In genomic region chr18:3248062-3248669, GRCh38 we compare ENCODE assay signal across 8 cellular contexts. TPM values are rescaled to one million over a fixed set of nuclear protein-coding genes. Genes with fewer than 3 reads are reported as not detected.
DNase-seq lines count a peak whose midpoint lies in the region; ATAC-seq, FAIRE-seq and TF ChIP-seq lines count a peak whose summit lies in the region.

No MANE protein-coding gene starts in this region.

- H3K4me3 ChIP-seq in bronchial epithelial cell (ENCODE audit: low read depth, low read length) (peak overlapping the region; percentile 89), lung (peak overlapping the region; percentile 93), upper lobe of right lung (peak overlapping the region; percentile 81)

- TF ChIP-seq CTCF in bronchial epithelial cell (IDR thresholded peaks at IDR 0.05; ENCODE audit: insufficient read depth, low read length, severe bottlenecking) = no peak
- TF ChIP-seq CTCF in lung (IDR thresholded peaks at IDR 0.05; ENCODE audit: control extremely low read depth, extremely low read depth) = no peak
- TF ChIP-seq CTCF in upper lobe of right lung (IDR thresholded peaks at IDR 0.05) = no peak

- ATAC-seq in lung (ENCODE audit: insufficient read depth, low FRiP score) (no peak), upper lobe of right lung (no peak), GM21367 (IDR thresholded peaks at IDR 0.05; ENCODE audit: unreplicated experiment) (no peak), HG03378 (IDR thresholded peaks at IDR 0.05; ENCODE audit: unreplicated experiment) (no peak)

- H3K27ac ChIP-seq in lung (ENCODE audit: low read depth in 1 of 2, low read length in 1 of 2) (peak overlapping the region; percentile 100), upper lobe of right lung (peak overlapping the region; percentile 97)

- 0 to 1% methylated on average over 22 of the region's 22 CpGs for WGBS in lung, 2 donors

- DNase-seq in NCI-H2171 (lab: John Stamatoyannopoulos, UW) = peak; percentile 27
- no peak for DNase-seq in NCI-H2171 treated with DMSO at 0.1 percent for 48 hours (lab: John Stamatoyannopoulos, UW)
- DNase-seq in NCI-H146 treated with DMSO at 0.1 percent for 48 hours (lab: John Stamatoyannopoulos, UW; ENCODE audit: unreplicated experiment) = peak; percentile 38
- no peak for DNase-seq in bronchial epithelial cell (ENCODE audit: low read depth)
- DNase-seq in lung (ENCODE audit: low spot score) = no peak
- DNase-seq in upper lobe of right lung = no peak

- H3K4me1 ChIP-seq in lung (ENCODE audit: control insufficient read depth in 2 of 2, insufficient read depth in 2 of 2, low read length in 2 of 2) (peaks cover 0 to 7% of the 10 kb centered on the region in 2 donors), upper lobe of right lung (peaks cover 47% of the 10 kb centered on the region)

- peaks cover 1% of the 10 kb centered on the region for H3K36me3 ChIP-seq in bronchial epithelial cell (ENCODE audit: control insufficient read depth, insufficient read depth, low read length)
- peaks cover 0 to 5% of the 10 kb centered on the region in 2 donors for H3K36me3 ChIP-seq in lung (ENCODE audit: control insufficient read depth in 2 of 2, insufficient read depth in 2 of 2, low read length in 2 of 2)
- peaks cover 19% of the 10 kb centered on the region for H3K36me3 ChIP-seq in upper lobe of right lung

- FAIRE-seq in bronchial epithelial cell (lab: Jason Lieb, UNC) = no peak

- H3K9me3 ChIP-seq in lung (ENCODE audit: control insufficient read depth in 2 of 2, insufficient read depth in 1 of 2, low read length in 1 of 2) (no peaks in the 10 kb centered on the region), upper lobe of right lung (no peaks in the 10 kb centered on the region)

- H3K27me3 ChIP-seq in bronchial epithelial cell (ENCODE audit: control insufficient read depth, insufficient read depth, low read length) (no peaks in the 10 kb centered on the region), lung (ENCODE audit: control insufficient read depth, insufficient read depth) (no peaks in the 10 kb centered on the region), upper lobe of right lung (no peaks in the 10 kb centered on the region)

- intact Hi-C loops in upper lobe of right lung (cut with DNase I) = loop anchor here (5.0 to 10.0 kb wide), 2 partner anchors 93 to 311 kb away; no protein-coding TSS in a partner anchor

RNA-seq across cellular contexts. Expression of gene MYL12A, which starts 0.6 kb away (rescaled TPM):
- total RNA-seq in bronchial epithelial cell = 702 and 937 TPM in 2 replicates
- 100 to 1,000 TPM; 321 to 403 TPM for total RNA-seq in lung
- 100 to 1,000 TPM; 578 to 796 TPM for polyA plus RNA-seq in lung
- total RNA-seq in upper lobe of right lung = 571 TPM

RNA-seq across cellular contexts. Expression of gene MYL12B, which starts 13.8 kb away (rescaled TPM):
- total RNA-seq in bronchial epithelial cell (610 and 649 TPM in 2 replicates), lung (100 to 1,000 TPM; 249 to 299 TPM), upper lobe of right lung (368 TPM)
- polyA plus RNA-seq in lung = 1,000 to 10,000 TPM in 1 of 2 donors, 100 to 1,000 TPM in 1; 538 to 1,047 TPM

RNA-seq across cellular contexts. Expression of gene MYOM1, which starts 28.4 kb away (rescaled TPM):
- 0.26 and 0.38 TPM in 2 replicates for total RNA-seq in bronchial epithelial cell
- 1 to 10 TPM; 1.7 to 4.6 TPM for total RNA-seq in lung
- polyA plus RNA-seq in lung = under 1 TPM; 0.61 to 0.85 TPM
- 2.5 TPM for total RNA-seq in upper lobe of right lung

Comparison
In these comparisons a context has a peak if more than half of its experiments do, and no peak if none do; other contexts are left out.
1. DNase-seq: peak in NCI-H2171 (single experiment) and NCI-H146 treated with DMSO at 0.1 percent for 48 hours (single experiment); none in NCI-H2171 treated with DMSO at 0.1 percent for 48 hours (single experiment), bronchial epithelial cell (single experiment), lung (single experiment) and upper lobe of right lung (single experiment).
2. Peak in every context shown above with its lines, with median percentiles within 50 percentile points of each other: H3K4me3 ChIP-seq.